In the genomic region with DNA sequence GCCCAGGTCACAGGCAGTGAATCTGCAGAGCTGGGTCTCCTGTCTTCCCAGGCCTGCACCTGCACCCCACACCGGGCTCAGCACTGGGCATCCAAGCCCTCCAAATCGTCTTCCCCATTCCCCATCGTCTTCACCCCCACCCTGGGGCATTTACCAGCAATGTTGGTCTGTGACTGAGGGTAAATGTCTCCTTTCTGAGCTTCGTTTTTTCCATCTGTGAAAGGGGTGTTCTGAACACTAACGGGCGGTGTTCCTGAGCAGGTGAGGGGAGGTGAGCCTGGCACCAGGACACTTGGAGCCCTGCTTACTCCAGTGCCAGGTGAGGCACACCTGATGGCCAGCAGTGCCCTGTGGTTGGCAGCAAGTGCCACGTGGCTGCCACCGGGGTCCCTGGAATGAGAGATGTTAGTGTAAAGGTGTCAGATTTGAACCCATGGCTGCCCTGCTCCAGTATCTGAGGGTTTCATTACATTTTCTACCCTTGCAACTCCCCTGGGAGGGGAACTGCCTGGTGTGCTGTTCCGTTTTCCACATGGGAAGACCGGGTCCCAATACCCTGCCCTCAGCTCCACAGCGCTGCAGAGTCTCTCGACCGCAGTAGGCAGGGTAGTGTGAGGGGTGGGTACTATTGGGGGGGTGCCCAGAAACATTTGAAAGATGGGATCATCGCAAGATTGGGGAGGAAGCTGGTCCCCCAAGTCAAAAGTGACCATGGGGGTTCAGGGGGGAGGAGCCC, we compare ENCODE assay signal across 8 cellular contexts. TPM values are rescaled to one million over a fixed set of nuclear protein-coding genes. Genes with fewer than 3 reads are reported as not detected.
DNase-seq lines count a peak whose midpoint lies in the region; ATAC-seq and TF ChIP-seq lines count a peak whose summit lies in the region.

No MANE protein-coding gene starts in this region.

- H3K27me3 ChIP-seq in SK-N-SH (ENCODE audit: insufficient read depth): no peaks in the 10 kb centered on the region
- H3K27me3 ChIP-seq in left lung: peaks cover 0 to 73% of the 10 kb centered on the region in 2 donors
- peaks cover 0 to 25% (median 0%) of the 10 kb centered on the region in 3 donors for H3K27me3 ChIP-seq in stomach

- no peak for ATAC-seq in SK-N-SH treated with all-trans-retinoic acid at 6 μM for 48 hours
- ATAC-seq in left lung: no peak

- peaks cover 51% of the 10 kb centered on the region for H4K20me1 ChIP-seq in SK-N-SH (ENCODE audit: insufficient read depth)

- H3K79me2 ChIP-seq in SK-N-SH (ENCODE audit: insufficient read depth): peaks cover 66% of the 10 kb centered on the region

- WGBS in SK-N-SH (ENCODE audit: low lambda C conversion rate): 86% methylated on average over 13 of the region's 14 CpGs
- WGBS in stomach, 5 donors: 24 to 55% (median 41%) methylated on average over 7 to 14 of the region's 14 CpGs

- POLR2A ChIA-PET in SK-N-SH (lab: Yijun Ruan, JAX): interaction anchor here (1.3 kb wide), 1 partner anchor 13 kb away, joined by 4 read pairs; no protein-coding TSS in a partner anchor

- H3K27ac ChIP-seq in SK-N-SH (ENCODE audit: low read depth in 2 of 2, low read length in 1 of 2) (peak overlapping the region in 1 of 2 experiments; percentile 96; a peak in 2 of 4 replicates), angular gyrus (ENCODE audit: low read depth, low read length) (peak overlapping the region; percentile 87), left lung (peak overlapping the region; percentile 90 to 98), stomach (peak overlapping the region; percentile 98 to 100 (median 99))

- TF ChIP-seq EP300 in SK-N-SH (IDR thresholded peaks at IDR 0.05; ENCODE audit: borderline replicate concordance in 1 of 2, low read depth in 1 of 2, low read length in 1 of 2): no peak
- no peak for TF ChIP-seq EP300 in stomach (IDR thresholded peaks at IDR 0.05)

- no peak for TF ChIP-seq CTCF in SK-N-SH (IDR thresholded peaks at IDR 0.05)
- TF ChIP-seq CTCF in left lung (IDR thresholded peaks at IDR 0.05): no peak
- TF ChIP-seq CTCF in stomach (IDR thresholded peaks at IDR 0.05): no peak

- intact Hi-C loops in left lung (cut with DNase I): no loop called here
- intact Hi-C loops in stomach (cut with DNase I; ENCODE audit: low total_unique reads): no loop called here

- no peaks in the 10 kb centered on the region for H3K9me2 ChIP-seq in SK-N-SH

- CTCF ChIA-PET in SK-N-SH (lab: Yijun Ruan, JAX): interaction anchor here (0.7 to 20.5 kb wide), 39 partner anchors 8 to 438 kb away, joined by 3 to 647 read pairs (median 5); a partner anchor contains a TSS

- TF ChIP-seq RAD21 in SK-N-SH (IDR thresholded peaks at IDR 0.05; ENCODE audit: low read length): no peak

- H3K36me3 ChIP-seq in SK-N-SH (replicated peaks in 1 of 2; ENCODE audit: control insufficient read depth in 1 of 2, insufficient read depth in 2 of 2, low read length in 1 of 2) (peaks cover 4 to 14% of the 10 kb centered on the region in 2 experiments), left lung (peaks cover 0 to 16% of the 10 kb centered on the region in 2 donors), stomach (peaks cover 12 to 17% (median 15%) of the 10 kb centered on the region in 4 donors)

- H3K4me3 ChIP-seq in SK-N-SH (ENCODE audit: low read depth in 2 of 2, low read length in 1 of 2): peak overlapping the region; percentile 56 to 75; a peak in 3 of 4 replicates
- peak overlapping the region; percentile 66 to 81 for H3K4me3 ChIP-seq in left lung
- peak overlapping the region; percentile 60 to 97 (median 75) for H3K4me3 ChIP-seq in stomach

- H3K4me2 ChIP-seq in SK-N-SH: peak overlapping the region; percentile 99

- peak overlapping the region; percentile 98 for H3K9ac ChIP-seq in SK-N-SH

- DNase-seq in SK-N-SH: no peak
- DNase-seq in left lung: no peak
- DNase-seq in stomach: no peak
- DNase-seq in NOMO-1 (lab: John Stamatoyannopoulos, UW; ENCODE audit: unreplicated experiment in 2 of 2): no peak
- no peak for DNase-seq in occipital lobe (lab: John Stamatoyannopoulos, UW)
- DNase-seq in DMS53 (lab: John Stamatoyannopoulos, UW): no peak

- H3K9me3 ChIP-seq in SK-N-SH (no peaks in the 10 kb centered on the region), left lung (no peaks in the 10 kb centered on the region), stomach (no peaks in the 10 kb centered on the region)

- no peak overlapping the region for H2AFZ ChIP-seq in SK-N-SH (ENCODE audit: low read depth)

- no peak for TF ChIP-seq POLR2A in stomach (IDR thresholded peaks at IDR 0.05)

- H3F3A ChIP-seq in SK-N-SH (replicated peaks; ENCODE audit: insufficient read depth): peaks cover 47% of the 10 kb centered on the region

- H3K4me1 ChIP-seq in SK-N-SH (ENCODE audit: control insufficient read depth in 1 of 2, insufficient read depth in 2 of 2, low read depth in 1 of 2, low read length in 1 of 2): peaks cover 10 to 28% of the 10 kb centered on the region in 2 experiments; a peak in 3 of 4 replicates
- peaks cover 49 to 91% of the 10 kb centered on the region in 2 donors for H3K4me1 ChIP-seq in left lung
- peaks cover 69 to 93% (median 87%) of the 10 kb centered on the region in 4 donors for H3K4me1 ChIP-seq in stomach

TF ChIP-seq in SK-N-SH, 30 proteins besides CTCF, POLR2A, EP300 and RAD21:
- TF ChIP-seq RFX5 (IDR thresholded peaks at IDR 0.05; ENCODE audit: low read length): no peak
- TF ChIP-seq GABPA (IDR thresholded peaks at IDR 0.05; ENCODE audit: low read depth): no peak
- no peak for TF ChIP-seq CHD2 (IDR thresholded peaks at IDR 0.05; ENCODE audit: low read length, partially characterized antibody)
- no peak for TF ChIP-seq SIN3A (IDR thresholded peaks at IDR 0.05; ENCODE audit: borderline replicate concordance, low read depth, low read length)

TF ChIP-seq in SK-N-SH treated with all-trans-retinoic acid at 6 μM for 48 hours, 23 proteins besides CTCF, POLR2A, EP300 and RAD21 (continues in another document):
- TF ChIP-seq ARNTL (CRISPR knock-in tag; IDR thresholded peaks at IDR 0.05; ENCODE audit: borderline replicate concordance, low read depth) (no peak), GLIS3 (CRISPR knock-in tag; IDR thresholded peaks at IDR 0.05) (no peak), OSR1 (CRISPR knock-in tag; IDR thresholded peaks at IDR 0.05) (no peak), ZNF565 (CRISPR knock-in tag; conservative IDR thresholded peaks at IDR 0.05; ENCODE audit: low read depth) (no peak)
- TF ChIP-seq, protein P1, sequence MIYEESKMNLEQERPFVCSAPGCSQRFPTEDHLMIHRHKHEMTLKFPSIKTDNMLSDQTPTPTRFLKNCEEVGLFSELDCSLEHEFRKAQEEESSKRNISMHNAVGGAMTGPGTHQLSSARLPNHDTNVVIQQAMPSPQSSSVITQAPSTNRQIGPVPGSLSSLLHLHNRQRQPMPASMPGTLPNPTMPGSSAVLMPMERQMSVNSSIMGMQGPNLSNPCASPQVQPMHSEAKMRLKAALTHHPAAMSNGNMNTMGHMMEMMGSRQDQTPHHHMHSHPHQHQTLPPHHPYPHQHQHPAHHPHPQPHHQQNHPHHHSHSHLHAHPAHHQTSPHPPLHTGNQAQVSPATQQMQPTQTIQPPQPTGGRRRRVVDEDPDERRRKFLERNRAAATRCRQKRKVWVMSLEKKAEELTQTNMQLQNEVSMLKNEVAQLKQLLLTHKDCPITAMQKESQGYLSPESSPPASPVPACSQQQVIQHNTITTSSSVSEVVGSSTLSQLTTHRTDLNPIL (CRISPR knock-in tag; IDR thresholded peaks at IDR 0.05; ENCODE audit: low read depth): no peak

RNA-seq across cellular contexts. Expression of a gene that starts 1.9 kb away (rescaled TPM):
- polyA plus RNA-seq in SK-N-SH (2012; rRNA removed): 11.5 and 24.9 TPM in 2 replicates
- 8.9 and 15.8 TPM in 2 replicates for polyA plus RNA-seq in SK-N-SH (2012; cell fraction: cytosol; rRNA removed)
- polyA plus RNA-seq in SK-N-SH (2012; cell fraction: nucleus; rRNA removed): 14.2 and 19.4 TPM in 2 replicates
- 10 to 100 TPM; 74.0 to 84.3 TPM for total RNA-seq in left lung
- 100 to 1,000 TPM in 2 of 5 donors, 10 to 100 TPM in 3; 28.6 to 195 (median 66.3) TPM for total RNA-seq in stomach
- 100 to 1,000 TPM in 1 of 3 donors, 10 to 100 TPM in 2; 70.2 to 112 (median 90.1) TPM for polyA plus RNA-seq in stomach
- total RNA-seq in occipital lobe: 0.94 TPM

RNA-seq across cellular contexts. Expression of a gene that starts 17.7 kb away (rescaled TPM):
- not detected in 2 replicates for polyA plus RNA-seq in SK-N-SH (2012; rRNA removed)
- not detected in 2 replicates for polyA plus RNA-seq in SK-N-SH (2012; cell fraction: cytosol; rRNA removed)
- polyA plus RNA-seq in SK-N-SH (2012; cell fraction: nucleus; rRNA removed): not detected in 2 replicates
- under 1 TPM in 1 of 2 donors, not detected in 1; 0.61 TPM for total RNA-seq in left lung
- total RNA-seq in stomach: 1 to 10 TPM in 1 of 5 donors, not detected in 4; 4.2 TPM
- polyA plus RNA-seq in stomach: 1 to 10 TPM; 4.1 to 7.1 (median 5.0) TPM
- not detected for total RNA-seq in occipital lobe

RNA-seq across cellular contexts. Expression of a gene that starts 43.0 kb away (rescaled TPM):
- 13.9 and 14.5 TPM in 2 replicates for polyA plus RNA-seq in SK-N-SH (2012; rRNA removed)
- polyA plus RNA-seq in SK-N-SH (2012; cell fraction: cytosol; rRNA removed): 4.4 and 7.2 TPM in 2 replicates
- 27.9 and 29.5 TPM in 2 replicates for polyA plus RNA-seq in SK-N-SH (2012; cell fraction: nucleus; rRNA removed)
- total RNA-seq in left lung: 10 to 100 TPM; 10.3 to 13.6 TPM
- total RNA-seq in stomach: 100 to 1,000 TPM in 1 of 5 donors, 10 to 100 TPM in 2, 1 to 10 TPM in 2; 5.5 to 120 (median 28.4) TPM
- polyA plus RNA-seq in stomach: 10 to 100 TPM; 11.3 to 17.8 (median 13.6) TPM
- 2.0 TPM for total RNA-seq in occipital lobe

RNA-seq across cellular contexts. Expression of a gene that starts 46.4 kb away (rescaled TPM):
- polyA plus RNA-seq in SK-N-SH (2012; rRNA removed) (81.1 and 99.4 TPM in 2 replicates), stomach (10 to 100 TPM; 30.3 to 43.6 (median 34.1) TPM)
- 26.3 and 38.0 TPM in 2 replicates for polyA plus RNA-seq in SK-N-SH (2012; cell fraction: cytosol; rRNA removed)
- 424 and 495 TPM in 2 replicates for polyA plus RNA-seq in SK-N-SH (2012; cell fraction: nucleus; rRNA removed)
- total RNA-seq in left lung (10 to 100 TPM; 53.0 to 64.3 TPM), stomach (10 to 100 TPM; 39.5 to 87.9 (median 55.6) TPM), occipital lobe (32.0 TPM)

Comparison
In these comparisons a context has a peak if more than half of its experiments do, and no peak if none do; other contexts are left out.
1. RNA of a gene that starts 1.9 kb away (total RNA-seq): 74.0 to 84.3 TPM in left lung and 28.6 to 195 TPM in stomach; 0.94 TPM in occipital lobe (single experiment); every median in the first group is over 10 times any median in the second.
2. Peak in every context shown above with its lines, with median percentiles within 50 percentile points of each other: H3K4me3 ChIP-seq.